ENCODE assay signal across 9 cellular contexts in the genomic region with DNA sequence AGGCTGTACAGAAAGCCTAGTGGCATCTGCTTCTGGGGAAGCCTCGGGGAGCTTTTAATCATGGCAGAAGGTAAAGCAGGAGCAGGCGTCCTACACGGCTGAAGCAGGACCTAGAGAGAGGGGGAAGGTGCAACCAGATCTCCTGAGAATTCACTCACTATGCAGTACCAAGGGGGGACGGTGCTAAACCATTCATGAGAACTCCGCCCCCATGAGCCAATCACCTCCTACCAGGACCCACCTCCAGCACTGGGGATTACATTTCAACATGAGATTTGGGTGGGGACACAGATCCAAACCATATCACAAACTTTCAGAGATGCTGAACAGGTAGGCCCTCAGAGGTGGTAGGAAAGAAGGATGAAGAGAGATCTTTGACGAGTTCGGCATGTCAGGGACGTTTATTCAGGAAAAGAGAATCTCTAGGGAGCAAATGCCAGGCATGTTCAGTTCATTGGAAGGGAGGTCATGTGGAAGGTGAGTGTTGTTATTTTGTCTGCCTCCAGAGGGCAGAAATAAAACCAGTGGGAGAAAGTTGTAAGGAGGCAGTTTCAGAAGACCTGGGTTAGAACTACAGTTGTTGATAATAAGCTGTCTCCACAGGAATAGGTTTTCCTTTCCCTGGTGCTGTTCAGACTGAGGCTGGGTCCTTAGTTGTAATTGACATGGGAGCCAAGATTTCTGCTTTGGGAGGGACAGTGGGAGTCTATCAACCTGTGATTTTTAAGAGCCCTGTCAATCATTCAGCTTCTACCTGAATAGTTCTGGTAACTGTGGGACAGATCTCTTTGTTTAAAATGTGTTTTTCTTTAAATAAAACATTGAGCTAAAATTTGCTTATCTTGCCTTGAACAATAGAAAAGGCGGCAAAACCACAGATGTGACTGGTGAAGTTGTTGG. TPM values are rescaled to one million over a fixed set of nuclear protein-coding genes. Genes with fewer than 3 reads are reported as not detected.
DNase-seq lines count a peak whose midpoint lies in the region; ATAC-seq and TF ChIP-seq lines count a peak whose summit lies in the region.
"Had no signal": no experiment of that assay in that cellular context is flagged by ENCODE, and none has a peak within 500 bp of the region (broad histone marks: within the 10 kb centered on the region; RNA-seq: fewer than 3 reads in every experiment).

No MANE protein-coding gene starts in this region.

- H3K4me3 ChIP-seq in mesendoderm (ENCODE audit: low read length), result no peak overlapping the region

- ATAC-seq in GM18517 (IDR thresholded peaks at IDR 0.05; ENCODE audit: unreplicated experiment), result no peak
- ATAC-seq: activated T-cell treated with anti-CD3 and anti-CD28 coated beads, Interleukin-2, amount 50 U/mL, for 72 hours had no signal

- H3K4me1 ChIP-seq in mesendoderm (ENCODE audit: control insufficient read depth, low read depth, low read length), result no peaks in the 10 kb centered on the region

- H3K36me3 Mint-ChIP-seq in activated CD4-positive, alpha-beta T cell treated with anti-CD3 and anti-CD28 coated beads, Interleukin-2, amount 10 ng/mL, durations not matched to agents 24 days and 14 days (ENCODE audit: low read depth), result no peaks in the 10 kb centered on the region
- H3K36me3 Mint-ChIP-seq in MCF 10A (ENCODE audit: insufficient read depth, unreplicated experiment) (peaks cover 8% of the 10 kb centered on the region), glutamatergic neuron (ENCODE audit: unreplicated experiment) (no peaks in the 10 kb centered on the region)

- no peak overlapping the region for H2BK5ac ChIP-seq in mesendoderm (ENCODE audit: low read length)

- H3K27me3 ChIP-seq in mesendoderm (ENCODE audit: insufficient read depth, low read length, poor library complexity), result no peaks in the 10 kb centered on the region

- H3K27ac Mint-ChIP-seq in activated CD4-positive, alpha-beta T cell treated with anti-CD3 and anti-CD28 coated beads, Interleukin-2, amount 10 ng/mL, durations not matched to agents 24 days and 14 days, result no peak overlapping the region
- H3K27ac Mint-ChIP-seq in MCF 10A (ENCODE audit: low read depth, unreplicated experiment), result peak overlapping the region; percentile 21
- no peak overlapping the region for H3K27ac Mint-ChIP-seq in glutamatergic neuron (ENCODE audit: unreplicated experiment)
- H3K27ac Mint-ChIP-seq: activated T-cell treated with anti-CD3 and anti-CD28 coated beads, Interleukin-2, amount 50 U/mL, for 72 hours had no signal

- no CpG with 5 or more reads among the region's 9 CpGs for WGBS in mesendoderm (ENCODE audit: extremely low coverage, insufficient coverage, low lambda C conversion rate)

- H2BK15ac ChIP-seq in mesendoderm (replicated peaks; ENCODE audit: low read depth), result no peak overlapping the region

- H3K23ac ChIP-seq in mesendoderm (ENCODE audit: low read length), result no peak overlapping the region

- TF ChIP-seq CTCF in LNCAP (IDR thresholded peaks at IDR 0.05) (peak; percentile 59), MCF 10A (IDR thresholded peaks at IDR 0.05; ENCODE audit: unreplicated experiment) (peak; percentile 40), glutamatergic neuron (IDR thresholded peaks at IDR 0.05; ENCODE audit: partially characterized antibody, unreplicated experiment) (no peak)

- H3K79me2 ChIP-seq in mesendoderm (ENCODE audit: control insufficient read depth, insufficient read depth, low read length), result peaks cover 4% of the 10 kb centered on the region

- no peak overlapping the region for H3K56ac ChIP-seq in mesendoderm (ENCODE audit: low read length)

- no peak overlapping the region for H4K8ac ChIP-seq in mesendoderm (ENCODE audit: low read depth, low read length)

- H3K9ac ChIP-seq in mesendoderm (ENCODE audit: low read length), result no peak overlapping the region

- H2AK5ac ChIP-seq in mesendoderm (ENCODE audit: low read length), result no peak overlapping the region

- H3K36me3 ChIP-seq in mesendoderm (ENCODE audit: control insufficient read depth, insufficient read depth, low read length), result no peaks in the 10 kb centered on the region

- no peak overlapping the region for H3K4ac ChIP-seq in mesendoderm (ENCODE audit: low read depth, low read length)

- H3K4me1 Mint-ChIP-seq in activated CD4-positive, alpha-beta T cell treated with anti-CD3 and anti-CD28 coated beads, Interleukin-2, amount 10 ng/mL, durations not matched to agents 24 days and 14 days, result peaks cover 8% of the 10 kb centered on the region
- peaks cover 8% of the 10 kb centered on the region for H3K4me1 Mint-ChIP-seq in MCF 10A (ENCODE audit: insufficient read depth, unreplicated experiment)
- H3K4me1 Mint-ChIP-seq in glutamatergic neuron (ENCODE audit: low read depth, unreplicated experiment), result no peaks in the 10 kb centered on the region

- CTCF ChIA-PET in MCF 10A (lab: Yijun Ruan, JAX), result interaction anchor here (0.5 to 1.6 kb wide), 13 partner anchors 10 to 740 kb away, joined by 3 to 8 read pairs (median 4); no protein-coding TSS in a partner anchor

- peaks cover 6% of the 10 kb centered on the region for H3K9me3 Mint-ChIP-seq in activated CD4-positive, alpha-beta T cell treated with anti-CD3 and anti-CD28 coated beads, Interleukin-2, amount 10 ng/mL, durations not matched to agents 24 days and 14 days
- H3K9me3 Mint-ChIP-seq in MCF 10A (ENCODE audit: unreplicated experiment) (peaks cover 7% of the 10 kb centered on the region), glutamatergic neuron (ENCODE audit: unreplicated experiment) (peaks cover 7% of the 10 kb centered on the region)
- H3K9me3 Mint-ChIP-seq: activated T-cell treated with anti-CD3 and anti-CD28 coated beads, Interleukin-2, amount 50 U/mL, for 72 hours had no signal

- H3K79me1 ChIP-seq in mesendoderm (ENCODE audit: low read length), result no peaks in the 10 kb centered on the region

- H3K27ac ChIP-seq in mesendoderm (ENCODE audit: low read depth, low read length), result no peak overlapping the region

- H4K5ac ChIP-seq in mesendoderm (ENCODE audit: low read length), result no peak overlapping the region

- peak; percentile 80 for DNase-seq in activated CD4-positive, alpha-beta T cell treated with anti-CD3 and anti-CD28 coated beads, Interleukin-2, amount 10 ng/mL, durations not matched to agents 24 days and 14 days
- no peak for DNase-seq in activated CD4-positive, alpha-beta T cell treated with anti-CD3 and anti-CD28 coated beads, Interleukin-2, amount 50 U/mL, for 48 hours
- peak; percentile 60 for DNase-seq in MCF 10A (ENCODE audit: unreplicated experiment)
- DNase-seq in mesendoderm, result peak; percentile 81
- DNase-seq in dedifferentiated amniotic fluid mesenchymal stem cell (ENCODE audit: extremely low spot score), result no peak
- DNase-seq in glutamatergic neuron, result no peak

- POLR2A ChIA-PET in MCF 10A (lab: Yijun Ruan, JAX), result interaction anchor here (0.9 to 1.3 kb wide), 3 partner anchors 22 to 159 kb away, joined by 3 read pairs; no protein-coding TSS in a partner anchor

- no peak overlapping the region for H2BK120ac ChIP-seq in mesendoderm (ENCODE audit: low read depth, low read length)

- H3K18ac ChIP-seq in mesendoderm (ENCODE audit: low read length), result no peak overlapping the region

- H3K27me3 Mint-ChIP-seq in activated CD4-positive, alpha-beta T cell treated with anti-CD3 and anti-CD28 coated beads, Interleukin-2, amount 10 ng/mL, durations not matched to agents 24 days and 14 days, result peaks cover 2% of the 10 kb centered on the region
- H3K27me3 Mint-ChIP-seq in MCF 10A (ENCODE audit: insufficient read depth, unreplicated experiment), result no peaks in the 10 kb centered on the region
- H3K27me3 Mint-ChIP-seq in glutamatergic neuron (ENCODE audit: unreplicated experiment), result peaks cover 4% of the 10 kb centered on the region

- no peak overlapping the region for H3K4me2 ChIP-seq in mesendoderm (ENCODE audit: low read length)

- no TSS peak for BruUV-seq in MCF 10A (replicated peaks; lab: Mats Ljungman, UMichigan)

- intact Hi-C loops in activated CD4-positive, alpha-beta T cell treated with anti-CD3 and anti-CD28 coated beads, Interleukin-2, amount 10 ng/mL, durations not matched to agents 24 days and 14 days (cut with micrococcal nuclease), result loop anchor here (1.0 to 5.0 kb wide), 2 partner anchors 102 to 306 kb away; no protein-coding TSS in a partner anchor
- intact Hi-C loops in MCF 10A (cut with micrococcal nuclease), result loop anchor here (1.0 to 10.0 kb wide), 3 partner anchors 100 to 388 kb away; no protein-coding TSS in a partner anchor

- H3K4me3 Mint-ChIP-seq in activated CD4-positive, alpha-beta T cell treated with anti-CD3 and anti-CD28 coated beads, Interleukin-2, amount 10 ng/mL, durations not matched to agents 24 days and 14 days, result no peak overlapping the region
- H3K4me3 Mint-ChIP-seq in MCF 10A (ENCODE audit: unreplicated experiment) (no peak overlapping the region), glutamatergic neuron (ENCODE audit: unreplicated experiment) (no peak overlapping the region)
- H3K4me3 Mint-ChIP-seq: activated T-cell treated with anti-CD3 and anti-CD28 coated beads, Interleukin-2, amount 50 U/mL, for 72 hours had no signal

RNA-seq across cellular contexts. Expression of a gene that starts 4.3 kb away (rescaled TPM):
- total RNA-seq in activated CD4-positive, alpha-beta T cell treated with anti-CD3 and anti-CD28 coated beads, Interleukin-2, amount 10 ng/mL, durations not matched to agents 24 days and 14 days, result 19.6 and 19.9 TPM in 2 replicates
- total RNA-seq in MCF 10A (2022) (149 TPM in 2 replicates), glutamatergic neuron (ENCODE audit: unreplicated experiment) (11.7 TPM)
- 38.9 TPM for polyA plus RNA-seq in mesendoderm (2013, experiment 1 of 2)
- 38.3 TPM for polyA plus RNA-seq in mesendoderm (2013, experiment 2 of 2)

Comparison
In these comparisons a context has a peak if more than half of its experiments do, and no peak if none do; other contexts are left out.
1. DNase-seq: peak in activated CD4-positive, alpha-beta T cell treated with anti-CD3 and anti-CD28 coated beads, Interleukin-2, amount 10 ng/mL, durations not matched to agents 24 days and 14 days (single experiment), MCF 10A (single experiment) and mesendoderm (single experiment); none in activated CD4-positive, alpha-beta T cell treated with anti-CD3 and anti-CD28 coated beads, Interleukin-2, amount 50 U/mL, for 48 hours (0 of 2), dedifferentiated amniotic fluid mesenchymal stem cell (single experiment) and glutamatergic neuron (single experiment).